8 cellular contexts compared by ENCODE assay signal in genomic region chr2:109129921-109130725, GRCh38. TPM values are rescaled to one million over a fixed set of nuclear protein-coding genes. Genes with fewer than 3 reads are reported as not detected.
A peak's percentile ranks its signal among the peaks of the same experiment; 100 is the strongest.
DNase-seq lines count a peak whose midpoint lies in the region; ATAC-seq and TF ChIP-seq lines count a peak whose summit lies in the region.

No MANE protein-coding gene starts in this region.

- peaks cover 4% of the 10 kb centered on the region for H3K27me3 Mint-ChIP-seq in CD4-positive, alpha-beta T cell

- H3K36me3 Mint-ChIP-seq in CD4-positive, alpha-beta T cell (ENCODE audit: low read depth): peaks cover 4% of the 10 kb centered on the region

- peak overlapping the region; percentile 80 for H3K27ac Mint-ChIP-seq in CD4-positive, alpha-beta T cell

- peak overlapping the region; percentile 29 to 58 (median 56) for H3K4me3 ChIP-seq in Peyer's patch
- H3K4me3 ChIP-seq in esophagus (ENCODE audit: low read depth in 1 of 2, low read length in 2 of 2): peak overlapping the region; percentile 64 to 72
- peak overlapping the region; percentile 88 to 90 for H3K4me3 ChIP-seq in neutrophil (ENCODE audit: low read depth in 1 of 2, low read length in 1 of 2)

- H3K4me3 Mint-ChIP-seq in CD4-positive, alpha-beta T cell: peak overlapping the region; percentile 93

- no peaks in the 10 kb centered on the region for H3K9me3 Mint-ChIP-seq in CD4-positive, alpha-beta T cell

- intact Hi-C loops in CD4-positive, alpha-beta T cell (cut with DNase I, micrococcal nuclease): loop anchor here (2.0 to 10.0 kb wide), 5 partner anchors 98 to 345 kb away; partner anchors contain the start of gene CCDC138 (in 1 of the 2)

- peak in 2 of 10 experiments; percentile 4 to 8 for DNase-seq in CD4-positive, alpha-beta T cell
- DNase-seq in Peyer's patch (no peak), NCI-H226 (no peak), kidney glomerular epithelial cell (lab: John Stamatoyannopoulos, UW) (no peak), DMS153 treated with DMSO at 0.1 percent for 48 hours (lab: John Stamatoyannopoulos, UW; ENCODE audit: unreplicated experiment) (no peak)

- H3K27ac ChIP-seq in CD4-positive, alpha-beta T cell (ENCODE audit: low read depth, low read length): no peak overlapping the region
- H3K27ac ChIP-seq in Peyer's patch (peak overlapping the region; percentile 11 to 78 (median 74)), esophagus (ENCODE audit: low read depth in 2 of 2, low read length in 1 of 2) (peak overlapping the region; percentile 34 to 50), neutrophil (peak overlapping the region; percentile 73)

- WGBS in esophagus, 2 donors: 5 to 15% methylated on average over 46 to 56 of the region's 56 CpGs

- TF ChIP-seq CTCF in CD4-positive, alpha-beta T cell (IDR thresholded peaks at IDR 0.05): no peak
- TF ChIP-seq CTCF in Peyer's patch (IDR thresholded peaks at IDR 0.05): no peak
- TF ChIP-seq CTCF in neutrophil (IDR thresholded peaks at IDR 0.05): no peak

- H3K4me1 ChIP-seq in Peyer's patch: peaks cover 0 to 18% (median 7%) of the 10 kb centered on the region in 4 donors
- peaks cover 2 to 16% of the 10 kb centered on the region in 2 donors for H3K4me1 ChIP-seq in esophagus (ENCODE audit: control insufficient read depth in 2 of 2, insufficient read depth in 2 of 2, low read length in 1 of 2)
- H3K4me1 ChIP-seq in neutrophil (ENCODE audit: control insufficient read depth in 1 of 2, insufficient read depth in 1 of 2, low read depth in 1 of 2, low read length in 1 of 2): peaks cover 29 to 30% of the 10 kb centered on the region in 2 experiments

- no peaks in the 10 kb centered on the region for H3K9me3 ChIP-seq in CD4-positive, alpha-beta T cell (ENCODE audit: control insufficient read depth, low read length)
- no peaks in the 10 kb centered on the region for H3K9me3 ChIP-seq in Peyer's patch
- H3K9me3 ChIP-seq in esophagus (ENCODE audit: control insufficient read depth in 2 of 2, insufficient read depth in 1 of 2, low read depth in 1 of 2, low read length in 1 of 2): no peaks in the 10 kb centered on the region
- H3K9me3 ChIP-seq in neutrophil: no peaks in the 10 kb centered on the region

- no peaks in the 10 kb centered on the region for H3K36me3 ChIP-seq in Peyer's patch
- no peaks in the 10 kb centered on the region for H3K36me3 ChIP-seq in esophagus (ENCODE audit: control insufficient read depth in 2 of 2, insufficient read depth in 2 of 2, low read length in 1 of 2)
- H3K36me3 ChIP-seq in neutrophil: no peaks in the 10 kb centered on the region

- peaks cover 4% of the 10 kb centered on the region for H3K27me3 ChIP-seq in CD4-positive, alpha-beta T cell (ENCODE audit: control insufficient read depth, insufficient read depth, low read length)
- H3K27me3 ChIP-seq in Peyer's patch: peaks cover 0 to 4% of the 10 kb centered on the region in 2 donors
- no peaks in the 10 kb centered on the region for H3K27me3 ChIP-seq in esophagus (ENCODE audit: control insufficient read depth in 1 of 2, insufficient read depth in 2 of 2, low read length in 2 of 2)
- peaks cover 85% of the 10 kb centered on the region for H3K27me3 ChIP-seq in neutrophil

- CTCF ChIA-PET in CD4-positive, alpha-beta T cell (lab: Charles Lee): no interaction called here

- no peak for TF ChIP-seq POLR2A in Peyer's patch (IDR thresholded peaks at IDR 0.05)

- POLR2A ChIA-PET in CD4-positive, alpha-beta T cell (lab: Charles Lee): interaction anchor here (0.6 to 4.8 kb wide), 4 partner anchors 12 to 219 kb away, joined by 3 to 53 read pairs (median 4); no protein-coding TSS in a partner anchor

- ATAC-seq in CD4-positive, alpha-beta T cell (ENCODE audit: poor library complexity): no peak
- ATAC-seq in GM19397 (IDR thresholded peaks at IDR 0.05; ENCODE audit: unreplicated experiment): no peak

- peaks cover 54% of the 10 kb centered on the region for H3K4me1 Mint-ChIP-seq in CD4-positive, alpha-beta T cell (ENCODE audit: low read depth)

RNA-seq across cellular contexts. Expression of gene SH3RF3, which starts 1.1 kb away (rescaled TPM):
- 1 to 10 TPM; 5.2 to 5.9 TPM for total RNA-seq in CD4-positive, alpha-beta T cell
- 1 to 10 TPM; 1.1 to 5.0 (median 3.3) TPM for total RNA-seq in Peyer's patch
- 1 to 10 TPM; 1.1 to 1.3 TPM for polyA plus RNA-seq in esophagus
